In genomic region chr12:103964805-103965204, GRCh38 we compare ENCODE assay signal across 8 cellular contexts. TPM values are rescaled to one million over a fixed set of nuclear protein-coding genes. Genes with fewer than 3 reads are reported as not detected.
DNase-seq lines count a peak whose midpoint lies in the region; ATAC-seq and TF ChIP-seq lines count a peak whose summit lies in the region.

No MANE protein-coding gene starts in this region.

- H3K79me2 ChIP-seq in DND-41 (ENCODE audit: insufficient read depth, low read length) (peaks cover 59% of the 10 kb centered on the region), parathyroid adenoma (peaks cover 27% of the 10 kb centered on the region)

- intact Hi-C loops in esophagus squamous epithelium (cut with DNase I): no loop called here

- DNase-seq in DND-41 (no peak), SJCRH30 (no peak), esophagus squamous epithelium (lab: John Stamatoyannopoulos, UW) (no peak), putamen (ENCODE audit: low spot score) (no peak), SKM-1 (lab: John Stamatoyannopoulos, UW; ENCODE audit: unreplicated experiment) (no peak), ACHN (no peak), NCI-H1048 (lab: John Stamatoyannopoulos, UW) (no peak)

- H3K9ac ChIP-seq in DND-41 (ENCODE audit: low read depth, low read length) (peak overlapping the region; percentile 83), parathyroid adenoma (no peak overlapping the region)

- peak overlapping the region; percentile 66 for H3K4me2 ChIP-seq in DND-41 (ENCODE audit: insufficient read depth, low read length)
- peak overlapping the region; percentile 98 for H3K4me2 ChIP-seq in parathyroid adenoma (ENCODE audit: low read length)

- in situ Hi-C loops in ACHN (cut with HindIII; ENCODE audit: low pct_ligation_motif_present, low pct_unique_long_range_greater_than_20kb, low sequenced_read_pairs): no loop called here

- WGBS in esophagus squamous epithelium, 2 donors: 6 to 24% methylated on average over 3 of the region's 3 CpGs

- peak overlapping the region; percentile 91 for H3K27ac ChIP-seq in DND-41 (ENCODE audit: low read length)
- peak overlapping the region; percentile 82; the same call in 1 of the 2 replicates for H3K27ac ChIP-seq in SJCRH30
- H3K27ac ChIP-seq in esophagus squamous epithelium: peak overlapping the region; percentile 95 to 98 (median 96)
- H3K27ac ChIP-seq in parathyroid adenoma: peak overlapping the region; percentile 88

- no peak for ATAC-seq in DND-41 (ENCODE audit: insufficient read depth, low read depth)

- H3K27me3 ChIP-seq in DND-41 (ENCODE audit: insufficient read depth, low read length, poor library complexity) (no peaks in the 10 kb centered on the region), SJCRH30 (no peaks in the 10 kb centered on the region), esophagus squamous epithelium (no peaks in the 10 kb centered on the region), parathyroid adenoma (ENCODE audit: control insufficient read depth, insufficient read depth, low read length) (no peaks in the 10 kb centered on the region)

- H3K4me3 ChIP-seq in DND-41 (ENCODE audit: low read depth in 1 of 2, low read length in 2 of 2) (peak overlapping the region; percentile 43 to 77), SJCRH30 (peak overlapping the region; percentile 85), esophagus squamous epithelium (peak overlapping the region; percentile 79 to 92 (median 87)), parathyroid adenoma (ENCODE audit: low read depth, low read length) (peak overlapping the region; percentile 99)

- no peak for TF ChIP-seq POLR2A in esophagus squamous epithelium (IDR thresholded peaks at IDR 0.05)

- H4K20me1 ChIP-seq in DND-41 (ENCODE audit: insufficient read depth, low read length): peaks cover 13% of the 10 kb centered on the region

- no peaks in the 10 kb centered on the region for H3K9me3 ChIP-seq in DND-41 (ENCODE audit: insufficient read depth, low read length, severe bottlenecking)
- no peaks in the 10 kb centered on the region for H3K9me3 ChIP-seq in SJCRH30 (replicated peaks)
- H3K9me3 ChIP-seq in esophagus squamous epithelium: no peaks in the 10 kb centered on the region
- no peaks in the 10 kb centered on the region for H3K9me3 ChIP-seq in parathyroid adenoma (ENCODE audit: control insufficient read depth, low read length)

- peaks cover 39% of the 10 kb centered on the region for H3K4me1 ChIP-seq in DND-41 (ENCODE audit: insufficient read depth, low read length)
- peaks cover 14% of the 10 kb centered on the region for H3K4me1 ChIP-seq in SJCRH30
- peaks cover 20 to 52% (median 37%) of the 10 kb centered on the region in 3 donors for H3K4me1 ChIP-seq in esophagus squamous epithelium
- peaks cover 10% of the 10 kb centered on the region for H3K4me1 ChIP-seq in parathyroid adenoma

- H2AFZ ChIP-seq in DND-41 (ENCODE audit: low read depth, low read length) (peak overlapping the region; percentile 94), parathyroid adenoma (peak overlapping the region; percentile 89)

- no peak for TF ChIP-seq CTCF in DND-41 (IDR thresholded peaks at IDR 0.05; ENCODE audit: borderline replicate concordance, extremely low read depth, low read length, poor library complexity, severe bottlenecking)
- no peak for TF ChIP-seq CTCF in esophagus squamous epithelium (IDR thresholded peaks at IDR 0.05)
- no peak for TF ChIP-seq CTCF in parathyroid adenoma (IDR thresholded peaks at IDR 0.05)

- H3K36me3 ChIP-seq in DND-41 (ENCODE audit: insufficient read depth, low read length) (peaks cover 23% of the 10 kb centered on the region), SJCRH30 (peaks cover 11% of the 10 kb centered on the region), esophagus squamous epithelium (peaks cover 0 to 7% (median 0%) of the 10 kb centered on the region in 3 donors), parathyroid adenoma (ENCODE audit: control insufficient read depth, insufficient read depth, low read length) (no peaks in the 10 kb centered on the region)

RNA-seq across cellular contexts. Expression of gene TDG, which starts 0.9 kb away (rescaled TPM):
- total RNA-seq in SJCRH30 (2014; rRNA removed; shearing (Covaris generic)): 56.2 and 57.3 TPM in 2 replicates
- 10 to 100 TPM; 19.4 to 42.8 (median 24.9) TPM for total RNA-seq in esophagus squamous epithelium

RNA-seq across cellular contexts. Expression of gene HSP90B1, which starts 34.6 kb away (rescaled TPM):
- 396 and 423 TPM in 2 replicates for total RNA-seq in SJCRH30 (2014; rRNA removed; shearing (Covaris generic))
- 100 to 1,000 TPM; 206 to 319 (median 209) TPM for total RNA-seq in esophagus squamous epithelium
